Comparison of ENCODE assay signal across 21 cellular contexts in genomic region chr14:85060116-85060515, GRCh38.
DNase-seq lines count a peak whose midpoint lies in the region; ATAC-seq and TF ChIP-seq lines count a peak whose summit lies in the region.
"Had no signal": no experiment of that assay in that cellular context is flagged by ENCODE, and none has a peak within 500 bp of the region (broad histone marks: within the 10 kb centered on the region; RNA-seq: fewer than 3 reads in every experiment).

No MANE protein-coding gene starts in this region.

- H3K36me3 ChIP-seq in GM23248 (ENCODE audit: low read depth) (no peaks in the 10 kb centered on the region), fibroblast of lung (ENCODE audit: control insufficient read depth, insufficient read depth, low read length) (no peaks in the 10 kb centered on the region)
- H3K36me3 ChIP-seq: HAP-1, SJSA1 had no signal

- in situ Hi-C loops in GM23248 (cut with MboI) = no loop called here

- H3K4me1 ChIP-seq in GM23248 (ENCODE audit: insufficient read depth) (no peaks in the 10 kb centered on the region), fibroblast of lung (ENCODE audit: control insufficient read depth, extremely low read depth, insufficient read depth, low read length) (no peaks in the 10 kb centered on the region)
- H3K4me1 ChIP-seq: Caco-2, HAP-1, SJSA1 had no signal

- H3K79me2 ChIP-seq in GM23248 (ENCODE audit: insufficient read depth) (no peaks in the 10 kb centered on the region), fibroblast of lung (ENCODE audit: control insufficient read depth, insufficient read depth, low read length) (no peaks in the 10 kb centered on the region)

- H3K4me3 ChIP-seq in GM23248 (no peak overlapping the region), fibroblast of lung (replicated peaks in 1 of 4; ENCODE audit: control extremely low read depth in 1 of 4, insufficient read depth in 1 of 4, low read depth in 3 of 4, low read length in 4 of 4) (no peak overlapping the region)
- H3K4me3 ChIP-seq: HAP-1, K562, PC-9, SJSA1 had no signal

- no peaks in the 10 kb centered on the region for H3K9me3 ChIP-seq in GM23248 (ENCODE audit: low read depth)
- H3K9me3 ChIP-seq in fibroblast of lung (ENCODE audit: control insufficient read depth, insufficient read depth, low read depth, low read length) = no peaks in the 10 kb centered on the region
- H3K9me3 ChIP-seq: Caco-2, SJSA1 had no signal

- H3K4me2 ChIP-seq in GM23248 (ENCODE audit: unreplicated experiment) = no peak overlapping the region
- no peak overlapping the region for H3K4me2 ChIP-seq in fibroblast of lung (ENCODE audit: extremely low read depth, insufficient read depth, low read length)
- H3K4me2 ChIP-seq: PC-9 had no signal

- H3K27ac ChIP-seq in GM23248 = no peak overlapping the region
- no peak overlapping the region for H3K27ac ChIP-seq in fibroblast of lung (ENCODE audit: insufficient read depth, low read length)
- H3K27ac ChIP-seq: PC-9, RWPE1, SJSA1 had no signal

- H3K27me3 ChIP-seq in GM23248 (replicated peaks; ENCODE audit: insufficient read depth) = no peaks in the 10 kb centered on the region
- no peaks in the 10 kb centered on the region for H3K27me3 ChIP-seq in fibroblast of lung (ENCODE audit: control insufficient read depth, insufficient read depth, low read length)
- H3K27me3 ChIP-seq: SJSA1 had no signal

- TF ChIP-seq CTCF in fibroblast of lung (conservative IDR thresholded peaks at IDR 0.05 in 1 of 2, IDR thresholded peaks at IDR 0.05 in 1 of 2; ENCODE audit: low read depth in 1 of 2, low read length in 2 of 2) = no peak

- no peaks in the 10 kb centered on the region for H4K20me1 ChIP-seq in GM23248 (ENCODE audit: insufficient read depth)
- H4K20me1 ChIP-seq in fibroblast of lung (ENCODE audit: control insufficient read depth, extremely low read depth, insufficient read depth, low read length) = no peaks in the 10 kb centered on the region

- no peaks in the 10 kb centered on the region for H3F3A ChIP-seq in GM23248 (ENCODE audit: insufficient read depth)

- 57 to 58% methylated on average over 5 of the region's 5 CpGs for WGBS in GM23248 (ENCODE audit: low coverage in 1 of 2, low lambda C conversion rate in 2 of 2, missing lambda C conversion rate in 2 of 2), 2 experiments

- ATAC-seq in HG02885 (IDR thresholded peaks at IDR 0.05; ENCODE audit: poor library complexity, unreplicated experiment) (no peak), HG02970 (IDR thresholded peaks at IDR 0.05; ENCODE audit: low FRiP score, unreplicated experiment) (no peak)
- ATAC-seq: K562 had no signal

- no peaks in the 10 kb centered on the region for H3K9me2 ChIP-seq in GM23248 (ENCODE audit: insufficient read depth)

- no peak overlapping the region for H3K9ac ChIP-seq in GM23248
- no peak overlapping the region for H3K9ac ChIP-seq in fibroblast of lung (ENCODE audit: insufficient read depth, low read length)

- H2AFZ ChIP-seq in GM23248 = no peak overlapping the region
- no peak overlapping the region for H2AFZ ChIP-seq in fibroblast of lung (ENCODE audit: low read length)
- H2AFZ ChIP-seq: PC-9 had no signal

- DNase-seq in GM23248 (peak; percentile 30), amniotic epithelial cell (ENCODE audit: low read depth) (peak; percentile 76), fibroblast of lung (ENCODE audit: low read depth in 2 of 2) (peak; percentile 7 to 24), NCI-H1417 treated with DMSO at 0.1 percent for 48 hours (lab: John Stamatoyannopoulos, UW) (no peak)
- no peak for DNase-seq in activated CD4-positive, alpha-beta T cell treated with anti-CD3 and anti-CD28 coated beads, Interleukin-2, amount 50 U/mL, for 1 hour
- DNase-seq: ACHN; Caco-2; CD4-positive, alpha-beta T cell; DMS153; GF-D8; MV-4-11; NCI-H187 treated with DMSO at 0.1 percent for 48 hours; NCI-H2227 treated with DMSO at 0.1 percent for 48 hours; NCI-H524 treated with DMSO at 0.1 percent for 48 hours; PC-9 had no signal

Comparison
In these comparisons a context has a peak if more than half of its experiments do, and no peak if none do; other contexts are left out.
1. DNase-seq: peak in GM23248 (single experiment), amniotic epithelial cell (single experiment) and fibroblast of lung (2 of 2); none in NCI-H1417 treated with DMSO at 0.1 percent for 48 hours (single experiment) and activated CD4-positive, alpha-beta T cell treated with anti-CD3 and anti-CD28 coated beads, Interleukin-2, amount 50 U/mL, for 1 hour (single experiment).